8 cellular contexts compared by ENCODE assay signal in the genomic region with DNA sequence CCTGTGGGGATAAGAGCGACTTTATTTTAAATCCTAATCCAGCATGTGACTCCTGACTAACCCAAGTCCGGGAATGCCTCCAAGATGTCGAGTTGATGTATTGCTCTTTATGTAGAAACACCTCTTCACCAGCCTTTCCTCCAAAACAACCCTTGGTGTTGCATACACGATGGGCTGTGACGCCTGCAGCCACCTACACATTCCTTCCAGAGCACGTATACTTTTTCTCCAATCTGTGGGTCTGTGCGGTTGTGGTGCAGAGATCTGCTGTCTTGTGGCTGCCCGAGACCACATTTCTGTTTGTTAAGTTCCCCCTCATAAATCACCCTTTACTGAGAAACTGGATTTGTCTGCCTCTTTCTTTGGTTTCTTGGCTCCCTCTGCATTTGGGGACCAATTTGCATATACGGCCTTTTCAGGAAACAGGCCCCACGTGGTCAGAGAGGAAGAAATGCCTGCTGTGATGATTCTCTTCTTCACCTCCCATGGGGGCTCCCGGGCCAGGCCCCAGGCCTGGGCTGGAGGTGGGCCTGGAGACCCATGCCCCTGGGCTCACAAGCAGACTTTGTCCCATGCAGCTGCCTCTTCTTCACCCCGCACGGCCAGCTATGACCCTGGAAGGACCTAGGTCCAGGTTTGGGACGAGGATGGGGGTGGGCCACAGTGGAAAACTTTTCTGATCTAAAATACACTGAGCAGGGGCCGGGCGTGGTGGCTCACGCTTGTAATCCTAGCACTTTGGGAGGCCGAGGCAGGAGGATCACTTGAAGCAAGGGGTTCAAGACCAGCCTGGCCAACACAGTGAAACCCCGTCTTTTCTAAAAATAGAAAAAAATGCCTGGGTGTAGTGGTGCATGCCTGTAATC. TPM values are rescaled to one million over a fixed set of nuclear protein-coding genes. Genes with fewer than 3 reads are reported as not detected.
A peak's percentile ranks its signal among the peaks of the same experiment; 100 is the strongest.
DNase-seq lines count a peak whose midpoint lies in the region; ATAC-seq and TF ChIP-seq lines count a peak whose summit lies in the region.

No MANE protein-coding gene starts in this region.

- H3K9me3 Mint-ChIP-seq in activated CD4-positive, alpha-beta memory T cell treated with anti-CD3 and anti-CD28 coated beads for 36 hours: no peaks in the 10 kb centered on the region

- peak overlapping the region; percentile 94 for H3K27ac Mint-ChIP-seq in activated CD4-positive, alpha-beta memory T cell treated with anti-CD3 and anti-CD28 coated beads for 36 hours

- peak overlapping the region; percentile 38 for H3K4me3 Mint-ChIP-seq in activated CD4-positive, alpha-beta memory T cell treated with anti-CD3 and anti-CD28 coated beads for 36 hours

- H3K27ac ChIP-seq in cardiac muscle cell (no peak overlapping the region), heart left ventricle (peak overlapping the region in 1 of 12 donors; percentile 88), esophagus squamous epithelium (peak overlapping the region; percentile 54 to 88 (median 74))

- H3K4me1 Mint-ChIP-seq in activated CD4-positive, alpha-beta memory T cell treated with anti-CD3 and anti-CD28 coated beads for 36 hours (ENCODE audit: low read depth): peaks cover 53% of the 10 kb centered on the region

- CTCF ChIA-PET in activated CD4-positive, alpha-beta memory T cell treated with anti-CD3 and anti-CD28 coated beads for 36 hours (lab: Charles Lee): interaction anchor here (0.9 to 2.7 kb wide), 9 partner anchors 9 to 159 kb away, joined by 3 to 11 read pairs (median 5); a partner anchor contains a TSS

- H3K27me3 Mint-ChIP-seq in activated CD4-positive, alpha-beta memory T cell treated with anti-CD3 and anti-CD28 coated beads for 36 hours: no peaks in the 10 kb centered on the region

- peaks cover 16% of the 10 kb centered on the region for H3K4me1 ChIP-seq in cardiac muscle cell (ENCODE audit: low read depth)
- H3K4me1 ChIP-seq in heart left ventricle: peaks cover 0 to 22% (median 7%) of the 10 kb centered on the region in 12 donors
- H3K4me1 ChIP-seq in esophagus squamous epithelium: peaks cover 24 to 70% (median 37%) of the 10 kb centered on the region in 3 donors

- POLR2A ChIA-PET in activated CD4-positive, alpha-beta memory T cell treated with anti-CD3 and anti-CD28 coated beads for 36 hours (lab: Charles Lee): interaction anchor here (0.6 to 3.7 kb wide), 4 partner anchors 9 to 130 kb away, joined by 3 to 17 read pairs (median 10); a partner anchor contains a TSS

- DNase-seq in cardiac muscle cell (ENCODE audit: low read depth in 1 of 2, low spot score in 1 of 2) (peak; percentile 42 to 99), heart left ventricle (no peak), esophagus squamous epithelium (lab: John Stamatoyannopoulos, UW) (no peak), retinal pigment epithelial cell (ENCODE audit: low read depth) (peak; percentile 98), NCI-H748 treated with DMSO at 0.1 percent for 48 hours (lab: John Stamatoyannopoulos, UW) (no peak)
- peak; percentile 93 for DNase-seq in activated CD4-positive, alpha-beta memory T cell treated with anti-CD3 and anti-CD28 coated beads for 36 hours

- H3K9me3 ChIP-seq in cardiac muscle cell (ENCODE audit: low read depth): no peaks in the 10 kb centered on the region
- no peaks in the 10 kb centered on the region for H3K9me3 ChIP-seq in heart left ventricle
- H3K9me3 ChIP-seq in esophagus squamous epithelium: no peaks in the 10 kb centered on the region

- H3K4me3 ChIP-seq in cardiac muscle cell (no peak overlapping the region), heart left ventricle (no peak overlapping the region), esophagus squamous epithelium (peak overlapping the region in 1 of 4 donors; percentile 14), retinal pigment epithelial cell (ENCODE audit: low read length) (no peak overlapping the region)

- intact Hi-C loops in heart left ventricle (cut with DNase I): no loop called here
- intact Hi-C loops in activated CD4-positive, alpha-beta memory T cell treated with anti-CD3 and anti-CD28 coated beads for 36 hours (cut with micrococcal nuclease): loop anchor here (1.0 to 10.0 kb wide), 5 partner anchors 8 to 1266 kb away; a partner anchor contains a TSS
- intact Hi-C loops in esophagus squamous epithelium (cut with DNase I): no loop called here

- 62 to 71% (median 68%) methylated on average over 19 of the region's 19 CpGs for WGBS in heart left ventricle, 4 donors
- 21 to 28% methylated on average over 12 to 15 of the region's 19 CpGs for WGBS in esophagus squamous epithelium, 2 donors

- TF ChIP-seq CTCF in cardiac muscle cell (IDR thresholded peaks at IDR 0.05; ENCODE audit: low read depth, low read length) (no peak), heart left ventricle (IDR thresholded peaks at IDR 0.05) (no peak), esophagus squamous epithelium (IDR thresholded peaks at IDR 0.05) (no peak), retinal pigment epithelial cell (conservative IDR thresholded peaks at IDR 0.05; ENCODE audit: low read depth, low read length) (no peak)

- no peaks in the 10 kb centered on the region for H3K27me3 ChIP-seq in cardiac muscle cell
- no peaks in the 10 kb centered on the region for H3K27me3 ChIP-seq in heart left ventricle
- H3K27me3 ChIP-seq in esophagus squamous epithelium: no peaks in the 10 kb centered on the region

- TF ChIP-seq POLR2A in heart left ventricle (IDR thresholded peaks at IDR 0.05): no peak
- TF ChIP-seq POLR2A in esophagus squamous epithelium (IDR thresholded peaks at IDR 0.05): no peak

- ATAC-seq in heart left ventricle: no peak
- peak; percentile 64 for ATAC-seq in HG03469 (IDR thresholded peaks at IDR 0.05; ENCODE audit: unreplicated experiment)
- ATAC-seq in HG03039 (IDR thresholded peaks at IDR 0.05; ENCODE audit: unreplicated experiment): no peak

- no peaks in the 10 kb centered on the region for H3K36me3 ChIP-seq in cardiac muscle cell
- no peaks in the 10 kb centered on the region for H3K36me3 ChIP-seq in heart left ventricle
- no peaks in the 10 kb centered on the region for H3K36me3 ChIP-seq in esophagus squamous epithelium

- no peaks in the 10 kb centered on the region for H3K36me3 Mint-ChIP-seq in activated CD4-positive, alpha-beta memory T cell treated with anti-CD3 and anti-CD28 coated beads for 36 hours

RNA-seq across cellular contexts. Expression of a gene that starts 21.4 kb away (rescaled TPM):
- 16.3 and 31.9 TPM in 2 replicates for total RNA-seq in cardiac muscle cell
- polyA plus RNA-seq in cardiac muscle cell: 10.5 and 19.9 TPM in 2 replicates
- total RNA-seq in heart left ventricle: 10 to 100 TPM in 3 of 9 donors, 1 to 10 TPM in 6; 4.5 to 18.0 (median 7.0) TPM
- polyA plus RNA-seq in heart left ventricle: 1 to 10 TPM; 2.0 to 4.5 TPM
- 10 to 100 TPM; 37.7 to 38.4 TPM for total RNA-seq in activated CD4-positive, alpha-beta memory T cell treated with anti-CD3 and anti-CD28 coated beads for 36 hours
- total RNA-seq in esophagus squamous epithelium: 10 to 100 TPM in 2 of 4 donors, 1 to 10 TPM in 2; 4.4 to 16.6 (median 10.7) TPM

Comparison
In these comparisons a context has a peak if more than half of its experiments do, and no peak if none do; other contexts are left out.
1. DNase-seq: peak in cardiac muscle cell (2 of 2), activated CD4-positive, alpha-beta memory T cell treated with anti-CD3 and anti-CD28 coated beads for 36 hours (single experiment) and retinal pigment epithelial cell (single experiment); none in heart left ventricle (0 of 5), esophagus squamous epithelium (single experiment) and NCI-H748 treated with DMSO at 0.1 percent for 48 hours (single experiment).